In the genomic region with DNA sequence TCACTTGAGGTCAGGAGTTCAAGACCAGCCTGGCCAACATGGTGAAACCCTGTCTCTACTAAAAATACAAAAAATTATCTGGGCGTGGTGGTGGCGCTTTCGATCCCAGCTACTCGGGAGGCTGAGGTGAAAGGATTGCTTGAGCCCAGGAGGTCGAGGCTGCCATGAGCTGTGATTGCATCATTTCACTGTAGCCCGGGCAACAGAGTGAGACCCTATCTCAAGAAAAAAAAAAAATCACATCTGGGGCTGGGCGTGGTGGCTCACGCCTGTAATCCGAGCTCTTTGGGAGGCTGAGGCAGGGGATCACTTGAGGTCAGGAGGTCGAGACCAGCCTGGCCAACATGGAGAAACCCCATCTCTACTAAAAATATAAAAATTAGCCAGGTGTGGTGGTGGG, we compare ENCODE assay signal across 6 cellular contexts.
DNase-seq lines count a peak whose midpoint lies in the region; TF ChIP-seq lines count a peak whose summit lies in the region.
"Not testable (repeated sequence)": the region's sequence is repeated elsewhere in the genome, so short reads cannot be mapped to it uniquely, and the experiment has no call there.

No MANE protein-coding gene starts in this region.

- H3K9me3 Mint-ChIP-seq in dendritic cell treated with granulocyte-macrophage colony-stimulating factor and Interleukin-4, amounts not matched to agents 40 ng/mL and 50 ng/mL, for 4 days; osteocyte (ENCODE audit: unreplicated experiment): not testable (repeated sequence)

- not testable (repeated sequence) for TF ChIP-seq CTCF in C4-2B (conservative IDR thresholded peaks at IDR 0.05); VCaP (conservative IDR thresholded peaks at IDR 0.05); osteocyte (IDR thresholded peaks at IDR 0.05)

- not testable (repeated sequence) for H3K36me3 Mint-ChIP-seq in dendritic cell treated with granulocyte-macrophage colony-stimulating factor and Interleukin-4, amounts not matched to agents 40 ng/mL and 50 ng/mL, for 4 days (ENCODE audit: low read depth); osteocyte (ENCODE audit: unreplicated experiment)

- not testable (repeated sequence) for H3K4me3 Mint-ChIP-seq in dendritic cell treated with granulocyte-macrophage colony-stimulating factor and Interleukin-4, amounts not matched to agents 40 ng/mL and 50 ng/mL, for 4 days; osteocyte (ENCODE audit: unreplicated experiment)

- H3K27ac Mint-ChIP-seq in dendritic cell treated with granulocyte-macrophage colony-stimulating factor and Interleukin-4, amounts not matched to agents 40 ng/mL and 50 ng/mL, for 4 days = peak overlapping the region; percentile 92
- not testable (repeated sequence) for H3K27ac Mint-ChIP-seq in osteocyte (ENCODE audit: unreplicated experiment)

- intact Hi-C loops in dendritic cell treated with granulocyte-macrophage colony-stimulating factor and Interleukin-4, amounts not matched to agents 40 ng/mL and 50 ng/mL, for 4 days (cut with micrococcal nuclease) = not testable (repeated sequence)

- H3K4me1 Mint-ChIP-seq in dendritic cell treated with granulocyte-macrophage colony-stimulating factor and Interleukin-4, amounts not matched to agents 40 ng/mL and 50 ng/mL, for 4 days (ENCODE audit: low read depth) = peaks cover 57% of the 10 kb centered on the region
- peaks cover 30% of the 10 kb centered on the region for H3K4me1 Mint-ChIP-seq in osteocyte (ENCODE audit: unreplicated experiment)

- H3K27me3 Mint-ChIP-seq in dendritic cell treated with granulocyte-macrophage colony-stimulating factor and Interleukin-4, amounts not matched to agents 40 ng/mL and 50 ng/mL, for 4 days = not testable (repeated sequence)
- H3K27me3 Mint-ChIP-seq in osteocyte (ENCODE audit: unreplicated experiment) = peaks cover 13% of the 10 kb centered on the region

- peak overlapping the region; percentile 96 for H3K27ac ChIP-seq in C4-2B
- peak overlapping the region; percentile 92 for H3K27ac ChIP-seq in VCaP

- peak; percentile 33 for DNase-seq in NCI-H69 (lab: John Stamatoyannopoulos, UW)
- peak; percentile 26 for DNase-seq in islet precursor cell
- DNase-seq in osteocyte (ENCODE audit: extremely low spot score, unreplicated experiment) = peak; percentile 46

Comparison
In these comparisons a context has a peak if more than half of its experiments do, and no peak if none do; other contexts are left out.
1. Peak in every context shown above with its lines: DNase-seq and H3K27ac ChIP-seq.